ENCODE assay signal across 9 cellular contexts in the genomic region with DNA sequence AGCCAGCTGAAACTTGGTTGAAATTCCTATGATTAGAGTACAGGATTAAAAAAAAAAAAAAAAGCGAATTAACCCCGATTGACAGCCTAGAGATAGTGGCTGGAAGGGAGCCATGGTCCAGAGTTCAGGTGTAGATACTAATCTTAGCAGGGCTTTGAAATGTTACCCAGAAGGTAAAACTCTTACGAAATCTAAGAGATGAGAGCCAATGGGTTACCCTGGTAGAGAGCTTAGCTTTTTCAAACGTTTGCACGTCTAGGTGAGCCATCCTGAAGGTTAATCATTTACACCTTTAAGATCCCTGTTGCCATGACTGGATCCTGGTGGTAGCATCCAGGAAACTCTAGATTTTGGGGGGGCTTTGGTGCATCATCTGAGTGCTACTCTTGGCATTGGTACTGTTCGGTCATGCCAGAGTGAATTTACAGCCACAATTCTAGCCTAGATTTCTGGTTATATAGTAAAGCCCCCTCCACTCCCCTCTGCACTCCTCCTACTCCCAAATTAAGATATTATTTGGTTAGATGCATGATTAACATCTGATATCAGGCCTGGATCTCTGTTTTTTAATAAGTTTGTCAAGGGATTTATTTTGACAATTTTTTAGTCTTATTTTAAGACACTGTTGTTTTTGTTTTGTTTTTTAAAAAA. TPM values are rescaled to one million over a fixed set of nuclear protein-coding genes. Genes with fewer than 3 reads are reported as not detected.
A peak's percentile ranks its signal among the peaks of the same experiment; 100 is the strongest.
DNase-seq lines count a peak whose midpoint lies in the region; ATAC-seq and TF ChIP-seq lines count a peak whose summit lies in the region.
"Had no signal": no experiment of that assay in that cellular context is flagged by ENCODE, and none has a peak within 500 bp of the region (broad histone marks: within the 10 kb centered on the region; RNA-seq: fewer than 3 reads in every experiment).

No MANE protein-coding gene starts in this region.

- in situ Hi-C loops in astrocyte of the cerebellum (cut with HindIII; ENCODE audit: low sequenced_read_pairs): no loop called here

- H3K4me1 Mint-ChIP-seq in activated naive CD4-positive, alpha-beta T cell treated with anti-CD3 and anti-CD28 coated beads, Interleukin-2, amount 10 ng/mL, durations not matched to agents 7 days and 5 days: peaks cover 69% of the 10 kb centered on the region
- peaks cover 42% of the 10 kb centered on the region for H3K4me1 Mint-ChIP-seq in type B pancreatic cell (ENCODE audit: unreplicated experiment)

- no peak for DNase-seq in activated naive CD4-positive, alpha-beta T cell treated with anti-CD3 and anti-CD28 coated beads, Interleukin-2, amount 10 ng/mL, durations not matched to agents 7 days and 5 days
- DNase-seq in activated naive CD4-positive, alpha-beta T cell treated with anti-CD3 and anti-CD28 coated beads, Interleukin-2, amount 50 U/mL, for 16 hours: no peak
- DNase-seq in astrocyte of the cerebellum (ENCODE audit: low read depth) (no peak), lower lobe of right lung (no peak), type B pancreatic cell (ENCODE audit: extremely low spot score, unreplicated experiment) (no peak), iPS-NIHi11 (ENCODE audit: low spot score) (no peak)
- no peak for DNase-seq in stimulated activated CD4-positive, alpha-beta T cell treated with anti-CD3 and anti-CD28 coated beads, Interleukin-4, amount 100 ng/mL, for 1 hour

- H3K4me3 ChIP-seq in astrocyte of the cerebellum (ENCODE audit: low read depth, low read length) (peak overlapping the region; percentile 67), lower lobe of right lung (peak overlapping the region; percentile 87)

- H3K36me3 Mint-ChIP-seq in activated naive CD4-positive, alpha-beta T cell treated with anti-CD3 and anti-CD28 coated beads, Interleukin-2, amount 10 ng/mL, durations not matched to agents 7 days and 5 days: peaks cover 26% of the 10 kb centered on the region
- no peaks in the 10 kb centered on the region for H3K36me3 Mint-ChIP-seq in type B pancreatic cell

- no peaks in the 10 kb centered on the region for H3K36me3 ChIP-seq in lower lobe of right lung

- peak overlapping the region; percentile 82 for H3K27ac Mint-ChIP-seq in activated naive CD4-positive, alpha-beta T cell treated with anti-CD3 and anti-CD28 coated beads, Interleukin-2, amount 10 ng/mL, durations not matched to agents 7 days and 5 days
- H3K27ac Mint-ChIP-seq in type B pancreatic cell: no peak overlapping the region

- ATAC-seq in lower lobe of right lung (no peak), GM19395 (IDR thresholded peaks at IDR 0.05; ENCODE audit: unreplicated experiment) (no peak)

- TF ChIP-seq CTCF in astrocyte of the cerebellum (IDR thresholded peaks at IDR 0.05; ENCODE audit: low read depth, low read length, missing control alignments) (no peak), lower lobe of right lung (IDR thresholded peaks at IDR 0.05) (no peak), type B pancreatic cell (conservative IDR thresholded peaks at IDR 0.05) (no peak)

- no peaks in the 10 kb centered on the region for H3K27me3 ChIP-seq in lower lobe of right lung (ENCODE audit: low read depth)

- no peaks in the 10 kb centered on the region for H3K9me3 ChIP-seq in lower lobe of right lung

- intact Hi-C loops in lower lobe of right lung (cut with DNase I): no loop called here

- peaks cover 4% of the 10 kb centered on the region for H3K27me3 Mint-ChIP-seq in activated naive CD4-positive, alpha-beta T cell treated with anti-CD3 and anti-CD28 coated beads, Interleukin-2, amount 10 ng/mL, durations not matched to agents 7 days and 5 days
- H3K27me3 Mint-ChIP-seq in type B pancreatic cell: no peaks in the 10 kb centered on the region

- H3K9me3 Mint-ChIP-seq in activated naive CD4-positive, alpha-beta T cell treated with anti-CD3 and anti-CD28 coated beads, Interleukin-2, amount 10 ng/mL, durations not matched to agents 7 days and 5 days: no peaks in the 10 kb centered on the region
- H3K9me3 Mint-ChIP-seq in type B pancreatic cell: no peaks in the 10 kb centered on the region

- peaks cover 31% of the 10 kb centered on the region for H3K4me1 ChIP-seq in lower lobe of right lung

- CTCF ChIA-PET in activated naive CD4-positive, alpha-beta T cell treated with anti-CD3 and anti-CD28 coated beads, Interleukin-2, amount 10 ng/mL, durations not matched to agents 7 days and 5 days (lab: Charles Lee): no interaction called here

- H3K4me3 Mint-ChIP-seq in activated naive CD4-positive, alpha-beta T cell treated with anti-CD3 and anti-CD28 coated beads, Interleukin-2, amount 10 ng/mL, durations not matched to agents 7 days and 5 days: peak overlapping the region; percentile 98
- peak overlapping the region; percentile 91 for H3K4me3 Mint-ChIP-seq in type B pancreatic cell

- H3K27ac ChIP-seq in lower lobe of right lung: peak overlapping the region; percentile 77

RNA-seq across cellular contexts. Expression of gene AGFG2, which starts 1.2 kb away (rescaled TPM):
- total RNA-seq in lower lobe of right lung (22.9 TPM), type B pancreatic cell (ENCODE audit: low replicate concordance) (16.3 and 21.0 TPM in 2 replicates)

RNA-seq across cellular contexts. Expression of gene SAP25, which starts 33.5 kb away (rescaled TPM):
- total RNA-seq in lower lobe of right lung: 10.6 TPM
- 3.1 and 5.6 TPM in 2 replicates for total RNA-seq in type B pancreatic cell (ENCODE audit: low replicate concordance)
- total RNA-seq: RPMI7951 had no signal

RNA-seq across cellular contexts. Expression of gene LRCH4, which starts 45.7 kb away (rescaled TPM):
- total RNA-seq in lower lobe of right lung: 80.3 TPM
- total RNA-seq in type B pancreatic cell (ENCODE audit: low replicate concordance): 64.5 and 66.7 TPM in 2 replicates

RNA-seq across cellular contexts. Expression of gene FBXO24, which starts 45.9 kb away (rescaled TPM):
- total RNA-seq in lower lobe of right lung (0.74 TPM), type B pancreatic cell (ENCODE audit: low replicate concordance) (0.76 and 0.77 TPM in 2 replicates)

RNA-seq across cellular contexts. Expression of gene NYAP1, which starts 56.5 kb away (rescaled TPM):
- total RNA-seq in lower lobe of right lung: 1.1 TPM
- 2.1 and 6.3 TPM in 2 replicates for total RNA-seq in type B pancreatic cell (ENCODE audit: low replicate concordance)
- total RNA-seq: RPMI7951 had no signal
